9 cellular contexts compared by ENCODE assay signal in the genomic region with DNA sequence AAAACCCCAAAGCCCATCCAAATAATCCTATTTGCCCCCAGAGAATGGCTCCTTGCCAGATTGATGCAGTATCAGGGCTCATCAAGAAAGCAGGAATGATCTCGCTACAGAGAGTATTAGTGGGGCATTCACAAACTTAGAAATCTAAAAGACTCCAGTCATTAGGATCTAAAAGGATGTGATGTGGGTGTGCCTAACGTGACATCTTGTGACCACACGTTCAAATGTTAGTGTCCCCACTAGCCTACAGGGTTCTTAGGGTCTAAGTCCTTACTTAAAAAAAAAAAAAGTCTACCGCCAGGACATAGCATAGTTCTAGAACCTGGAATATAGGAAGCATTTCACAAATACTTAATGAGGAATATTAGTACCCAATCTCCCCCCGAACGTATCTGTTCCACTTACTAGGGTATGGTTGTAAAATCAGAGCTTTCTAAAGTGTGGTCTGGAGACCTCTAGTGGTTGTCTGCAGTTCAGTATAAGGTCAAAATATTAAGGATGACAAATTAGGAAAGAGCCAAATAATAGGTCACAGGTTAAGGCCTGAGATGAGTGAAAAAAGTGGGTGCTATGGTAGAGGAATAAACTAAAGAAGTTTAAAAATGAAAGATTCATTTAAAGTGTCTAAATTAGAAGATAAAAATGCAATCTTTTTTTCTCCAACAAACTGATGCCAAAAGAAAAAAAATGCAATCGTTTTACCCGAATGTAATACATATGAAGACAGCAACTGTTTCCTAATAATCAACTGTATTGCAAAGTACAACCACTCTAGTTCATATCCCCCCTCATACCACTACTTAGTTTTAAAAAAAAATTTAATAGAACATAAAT. TPM values are rescaled to one million over a fixed set of nuclear protein-coding genes. Genes with fewer than 3 reads are reported as not detected.
DNase-seq lines count a peak whose midpoint lies in the region; ATAC-seq and TF ChIP-seq lines count a peak whose summit lies in the region.
"Had no signal": no experiment of that assay in that cellular context is flagged by ENCODE, and none has a peak within 500 bp of the region (broad histone marks: within the 10 kb centered on the region; RNA-seq: fewer than 3 reads in every experiment).

No MANE protein-coding gene starts in this region.

- TF ChIP-seq CTCF in adrenal gland (IDR thresholded peaks at IDR 0.05) (peak; percentile 44 to 83 (median 68)), left lung (IDR thresholded peaks at IDR 0.05) (peak in 1 of 2 donors; percentile 46)

- H3K4me1 ChIP-seq in adrenal gland (replicated peaks in 1 of 2) (peaks cover 0 to 7% of the 10 kb centered on the region in 2 donors), left lung (no peaks in the 10 kb centered on the region)
- no peaks in the 10 kb centered on the region for H3K4me1 ChIP-seq in CD4-positive, alpha-beta memory T cell (ENCODE audit: insufficient read depth, low read length)

- H3K27me3 ChIP-seq in adrenal gland (no peaks in the 10 kb centered on the region), left lung (no peaks in the 10 kb centered on the region)
- H3K27me3 ChIP-seq in CD4-positive, alpha-beta memory T cell (ENCODE audit: insufficient read depth, low read length): no peaks in the 10 kb centered on the region

- intact Hi-C loops in adrenal gland (cut with DNase I): loop anchor here in 1 of 2 donors (5.0 to 10.0 kb wide), 2 partner anchors 77 to 199 kb away; no protein-coding TSS in a partner anchor
- intact Hi-C loops in left lung (cut with DNase I): loop anchor here in 1 of 2 donors (10.0 kb wide), 1 partner anchor 229 kb away; no protein-coding TSS in a partner anchor
- intact Hi-C loops in CD4-positive, alpha-beta memory T cell (cut with micrococcal nuclease): no loop called here

- no peak overlapping the region for H3K27ac Mint-ChIP-seq in CD4-positive, alpha-beta memory T cell
- H3K27ac Mint-ChIP-seq: CD4-positive, CD25-positive, alpha-beta regulatory T cell had no signal

- H3K36me3 ChIP-seq in adrenal gland (replicated peaks in 1 of 2) (no peaks in the 10 kb centered on the region), left lung (no peaks in the 10 kb centered on the region)
- no peaks in the 10 kb centered on the region for H3K36me3 ChIP-seq in CD4-positive, alpha-beta memory T cell (ENCODE audit: insufficient read depth, low read length)

- H3K36me3 Mint-ChIP-seq in CD4-positive, alpha-beta memory T cell: no peaks in the 10 kb centered on the region
- H3K36me3 Mint-ChIP-seq: CD4-positive, CD25-positive, alpha-beta regulatory T cell had no signal

- no peak for TF ChIP-seq POLR2A in adrenal gland (IDR thresholded peaks at IDR 0.05)

- CTCF ChIA-PET in CD4-positive, alpha-beta memory T cell (lab: Charles Lee; ENCODE audit: partially characterized antibody): no interaction called here

- no peaks in the 10 kb centered on the region for H3K9me3 Mint-ChIP-seq in CD4-positive, alpha-beta memory T cell
- H3K9me3 Mint-ChIP-seq: CD4-positive, CD25-positive, alpha-beta regulatory T cell had no signal

- no peaks in the 10 kb centered on the region for H3K9me3 ChIP-seq in adrenal gland (replicated peaks in 1 of 3)
- H3K9me3 ChIP-seq in left lung: no peaks in the 10 kb centered on the region
- no peaks in the 10 kb centered on the region for H3K9me3 ChIP-seq in CD4-positive, alpha-beta memory T cell (ENCODE audit: control insufficient read depth in 1 of 2, low read length in 2 of 2)

- H3K27ac ChIP-seq in adrenal gland: no peak overlapping the region
- H3K27ac ChIP-seq in left lung: no peak overlapping the region
- H3K27ac ChIP-seq in CD4-positive, alpha-beta memory T cell (ENCODE audit: low read depth, low read length): no peak overlapping the region

- peaks cover 0 to 2% of the 10 kb centered on the region in 2 donors for H3K27me3 Mint-ChIP-seq in CD4-positive, alpha-beta memory T cell
- H3K27me3 Mint-ChIP-seq: CD4-positive, CD25-positive, alpha-beta regulatory T cell had no signal

- H3K4me3 ChIP-seq in adrenal gland: no peak overlapping the region
- no peak overlapping the region for H3K4me3 ChIP-seq in left lung
- no peak overlapping the region for H3K4me3 ChIP-seq in CD4-positive, alpha-beta memory T cell (ENCODE audit: low read length in 2 of 2)

- DNase-seq in NCI-H1105 treated with DMSO at 0.1 percent for 48 hours (lab: John Stamatoyannopoulos, UW) (peak; percentile 30), NCI-H1105 (lab: John Stamatoyannopoulos, UW) (no peak), LoVo (ENCODE audit: low spot score) (peak; percentile 26), adrenal gland (peak in 1 of 7 donors; percentile 23), left lung (no peak), HPDE6-E6E7 (ENCODE audit: extremely low spot score) (no peak)
- no peak for DNase-seq in CD4-positive, alpha-beta memory T cell

- H3K4me1 Mint-ChIP-seq in CD4-positive, alpha-beta memory T cell: peaks cover 0 to 3% (median 0%) of the 10 kb centered on the region in 4 donors
- H3K4me1 Mint-ChIP-seq: CD4-positive, CD25-positive, alpha-beta regulatory T cell had no signal

- POLR2A ChIA-PET in CD4-positive, alpha-beta memory T cell (lab: Charles Lee; ENCODE audit: partially characterized antibody): no interaction called here

- ATAC-seq in left lung (peak; percentile 81), HG03045 (IDR thresholded peaks at IDR 0.05; ENCODE audit: unreplicated experiment) (no peak)

- 43 to 54% (median 52%) methylated on average over 8 of the region's 8 CpGs for WGBS in adrenal gland, 4 donors

- no peak overlapping the region for H3K4me3 Mint-ChIP-seq in CD4-positive, alpha-beta memory T cell
- H3K4me3 Mint-ChIP-seq: CD4-positive, CD25-positive, alpha-beta regulatory T cell had no signal

RNA-seq across cellular contexts. Expression of a gene that starts 4.2 kb away (rescaled TPM):
- total RNA-seq in adrenal gland (not detected), left lung (not detected)
- polyA plus RNA-seq in adrenal gland: under 1 TPM in 1 of 3 donors, not detected in 2; 0.15 TPM
- total RNA-seq in CD4-positive, alpha-beta memory T cell: not detected
- polyA plus RNA-seq in CD4-positive, alpha-beta memory T cell: under 1 TPM in 1 of 2 donors, not detected in 1; 0.06 TPM
- total RNA-seq: CD4-positive, CD25-positive, alpha-beta regulatory T cell had no signal
- polyA plus RNA-seq: CD4-positive, CD25-positive, alpha-beta regulatory T cell had no signal

Comparison
In these comparisons a context has a peak if more than half of its experiments do, and no peak if none do; other contexts are left out.
1. DNase-seq: peak in NCI-H1105 treated with DMSO at 0.1 percent for 48 hours (single experiment) and LoVo (single experiment); none in NCI-H1105 (single experiment), left lung (0 of 2), CD4-positive, alpha-beta memory T cell (0 of 5) and HPDE6-E6E7 (single experiment).